ENCODE assay signal across 11 cellular contexts in genomic region chr9:114394523-114395193, GRCh38. TPM values are rescaled to one million over a fixed set of nuclear protein-coding genes. Genes with fewer than 3 reads are reported as not detected.
DNase-seq lines count a peak whose midpoint lies in the region; ATAC-seq, FAIRE-seq and TF ChIP-seq lines count a peak whose summit lies in the region.
"Had no signal": no experiment of that assay in that cellular context is flagged by ENCODE, and none has a peak within 500 bp of the region (broad histone marks: within the 10 kb centered on the region; RNA-seq: fewer than 3 reads in every experiment).

No MANE protein-coding gene starts in this region.

- H3K4me1 Mint-ChIP-seq in CD8-positive, alpha-beta T cell (ENCODE audit: low read depth), result peaks cover 77% of the 10 kb centered on the region

- H3K9me3 ChIP-seq in CD8-positive, alpha-beta T cell (ENCODE audit: low read length), result no peaks in the 10 kb centered on the region
- no peaks in the 10 kb centered on the region for H3K9me3 ChIP-seq in OCI-LY7 (ENCODE audit: low read length)
- no peaks in the 10 kb centered on the region for H3K9me3 ChIP-seq in duodenal mucosa (ENCODE audit: control insufficient read depth in 1 of 2, low read length in 2 of 2)
- H3K9me3 ChIP-seq in sigmoid colon, result no peaks in the 10 kb centered on the region

- CTCF ChIA-PET in CD8-positive, alpha-beta T cell (lab: Charles Lee), result interaction anchor here (0.5 to 6.0 kb wide), 9 partner anchors 9 to 259 kb away, joined by 3 to 35 read pairs (median 5); partner anchors contain the start of gene AKNA
- CTCF ChIA-PET in OCI-LY7 (lab: Charles Lee; ENCODE audit: unreplicated experiment), result interaction anchor here (1.9 kb wide), 1 partner anchor 9 kb away, joined by 8 read pairs; no protein-coding TSS in a partner anchor

- no peak overlapping the region for H2AFZ ChIP-seq in OCI-LY7 (ENCODE audit: low read length)

- peak overlapping the region; percentile 89 for H3K4me2 ChIP-seq in OCI-LY7 (ENCODE audit: low read length)

- peak overlapping the region; percentile 27 for H3K27ac ChIP-seq in CD8-positive, alpha-beta T cell (ENCODE audit: low read depth, low read length)
- peak overlapping the region; percentile 97 for H3K27ac ChIP-seq in OCI-LY7 (ENCODE audit: low read depth, low read length, poor library complexity, severe bottlenecking)
- no peak overlapping the region for H3K27ac ChIP-seq in duodenal mucosa (ENCODE audit: low read depth, low read length)
- H3K27ac ChIP-seq in sigmoid colon, result peak overlapping the region; percentile 48 to 85 (median 70)

- TF ChIP-seq CTCF in CD8-positive, alpha-beta T cell (IDR thresholded peaks at IDR 0.05), result no peak
- TF ChIP-seq CTCF in OCI-LY7 (conservative IDR thresholded peaks at IDR 0.05; ENCODE audit: low read length) (no peak), sigmoid colon (IDR thresholded peaks at IDR 0.05) (no peak)

- no peak for TF ChIP-seq POLR2A in sigmoid colon (IDR thresholded peaks at IDR 0.05)

- no peak for TF ChIP-seq EP300 in sigmoid colon (IDR thresholded peaks at IDR 0.05)

- H3K4me3 ChIP-seq in CD8-positive, alpha-beta T cell (ENCODE audit: low read depth, low read length), result peak overlapping the region; percentile 16
- H3K4me3 ChIP-seq in OCI-LY7 (ENCODE audit: low read depth, low read length, poor library complexity, severe bottlenecking) (peak overlapping the region; percentile 76), duodenal mucosa (ENCODE audit: low read depth in 1 of 2, low read length in 2 of 2) (no peak overlapping the region), sigmoid colon (no peak overlapping the region)
- H3K4me3 ChIP-seq: cardiac muscle cell had no signal

- H3K4me3 Mint-ChIP-seq in CD8-positive, alpha-beta T cell, result peak overlapping the region; percentile 98

- FAIRE-seq in frontal cortex (lab: Jason Lieb, UNC), result no peak

- peak overlapping the region; percentile 16 to 20 for H3K9ac ChIP-seq in duodenal mucosa (ENCODE audit: low read depth in 1 of 2, low read length in 2 of 2)

- H3K79me2 ChIP-seq in OCI-LY7 (ENCODE audit: insufficient read depth, low read depth, low read length), result peaks cover 72% of the 10 kb centered on the region

- no peaks in the 10 kb centered on the region for H3K27me3 Mint-ChIP-seq in CD8-positive, alpha-beta T cell (ENCODE audit: low read depth)

- no peaks in the 10 kb centered on the region for H3K9me2 ChIP-seq in OCI-LY7 (ENCODE audit: insufficient read depth, low read length)

- H3K27ac Mint-ChIP-seq in CD8-positive, alpha-beta T cell, result peak overlapping the region; percentile 97

- no TSS peak for BruUV-seq in OCI-LY7 (replicated peaks; lab: Mats Ljungman, UMichigan)

- WGBS in sigmoid colon, 2 donors, result 45 to 52% methylated on average over 6 of the region's 6 CpGs

- no peak for ATAC-seq in CD8-positive, alpha-beta T cell

- no peak for DNase-seq in CD8-positive, alpha-beta T cell
- no peak for DNase-seq in OCI-LY7 (ENCODE audit: low spot score)
- DNase-seq in sigmoid colon, result no peak
- DNase-seq in frontal cortex (ENCODE audit: low spot score in 2 of 2), result no peak
- DNase-seq in NCI-H1417 (lab: John Stamatoyannopoulos, UW), result no peak
- no peak for DNase-seq in AG08395 (ENCODE audit: low spot score)
- no peak for DNase-seq in dedifferentiated amniotic fluid mesenchymal stem cell (ENCODE audit: extremely low spot score)
- DNase-seq: NCI-H2029 treated with DMSO at 0.1 percent for 48 hours; stimulated activated CD4-positive, alpha-beta T cell treated with anti-CD3 and anti-CD28 coated beads, Interleukin-2, amount 100 ng/mL, for 48 hours had no signal

- POLR2A ChIA-PET in CD8-positive, alpha-beta T cell (lab: Charles Lee), result interaction anchor here (1.1 to 4.7 kb wide), 6 partner anchors 8 to 193 kb away, joined by 3 to 65 read pairs (median 7); partner anchors contain the start of genes AKNA and ATP6V1G1
- POLR2A ChIA-PET in OCI-LY7 (lab: Charles Lee), result interaction anchor here (0.7 to 4.1 kb wide), 6 partner anchors 9 to 530 kb away, joined by 3 to 40 read pairs (median 4); partner anchors contain the start of gene AKNA

- H3K36me3 Mint-ChIP-seq in CD8-positive, alpha-beta T cell, result peaks cover 34% of the 10 kb centered on the region

- no peaks in the 10 kb centered on the region for H3K9me3 Mint-ChIP-seq in CD8-positive, alpha-beta T cell

- no peaks in the 10 kb centered on the region for H3K36me3 ChIP-seq in CD8-positive, alpha-beta T cell (ENCODE audit: insufficient read depth, low read length)
- H3K36me3 ChIP-seq in OCI-LY7 (ENCODE audit: insufficient read depth, low read length), result peaks cover 43% of the 10 kb centered on the region; the same call in 1 of the 2 replicates
- H3K36me3 ChIP-seq in duodenal mucosa (ENCODE audit: control insufficient read depth in 1 of 2, insufficient read depth in 2 of 2, low read length in 2 of 2), result no peaks in the 10 kb centered on the region
- no peaks in the 10 kb centered on the region for H3K36me3 ChIP-seq in sigmoid colon
- H3K36me3 ChIP-seq: cardiac muscle cell had no signal

- no peaks in the 10 kb centered on the region for H3K27me3 ChIP-seq in CD8-positive, alpha-beta T cell (ENCODE audit: insufficient read depth, low read length)
- H3K27me3 ChIP-seq in duodenal mucosa (ENCODE audit: control insufficient read depth in 1 of 2, insufficient read depth in 2 of 2, low read length in 2 of 2) (no peaks in the 10 kb centered on the region), sigmoid colon (no peaks in the 10 kb centered on the region)
- H3K27me3 ChIP-seq: cardiac muscle cell had no signal

- no peaks in the 10 kb centered on the region for H4K20me1 ChIP-seq in OCI-LY7 (ENCODE audit: insufficient read depth, low read length)

- intact Hi-C loops in CD8-positive, alpha-beta T cell (cut with DNase I, micrococcal nuclease), result loop anchor here (1.0 to 5.0 kb wide), 4 partner anchors 39 to 538 kb away; partner anchors contain the start of genes ATP6V1G1 (in 1 of the 2) and TNFSF8 (in 1 of the 2)
- intact Hi-C loops in OCI-LY7 (cut with micrococcal nuclease; ENCODE audit: unreplicated experiment), result loop anchor here (5.0 kb wide), 1 partner anchor 213 kb away; no protein-coding TSS in a partner anchor
- intact Hi-C loops in sigmoid colon (cut with DNase I), result loop anchor here (5.0 kb wide), 1 partner anchor 193 kb away; the partner anchor contains the start of gene ATP6V1G1

- H3K4me1 ChIP-seq in CD8-positive, alpha-beta T cell (ENCODE audit: insufficient read depth, low read length), result peaks cover 76% of the 10 kb centered on the region
- H3K4me1 ChIP-seq in OCI-LY7 (ENCODE audit: insufficient read depth, low read length, poor library complexity, severe bottlenecking), result peaks cover 82% of the 10 kb centered on the region
- peaks cover 47 to 53% of the 10 kb centered on the region in 2 donors for H3K4me1 ChIP-seq in duodenal mucosa (ENCODE audit: control insufficient read depth in 1 of 2, insufficient read depth in 2 of 2, low read length in 2 of 2)
- peaks cover 0 to 42% (median 35%) of the 10 kb centered on the region in 4 donors for H3K4me1 ChIP-seq in sigmoid colon

RNA-seq across cellular contexts. Expression of gene AKNA, which starts 6.9 kb away (rescaled TPM):
- 100 to 1,000 TPM; 249 to 269 TPM for total RNA-seq in CD8-positive, alpha-beta T cell
- 53.8 and 61.4 TPM in 2 replicates for total RNA-seq in OCI-LY7 (2014; rRNA removed; shearing (Covaris generic))
- total RNA-seq in OCI-LY7 (2022), result 187 and 203 TPM in 2 replicates
- 10 to 100 TPM; 13.6 to 18.6 (median 17.7) TPM for total RNA-seq in sigmoid colon
- polyA plus RNA-seq in sigmoid colon, result 10 to 100 TPM in 2 of 3 donors, 1 to 10 TPM in 1; 9.9 to 81.6 (median 10.2) TPM
- 3.3 TPM for total RNA-seq in frontal cortex

Comparison
In these comparisons a context has a peak if more than half of its experiments do, and no peak if none do; other contexts are left out.
1. H3K4me3 ChIP-seq: peak in CD8-positive, alpha-beta T cell (single experiment) and OCI-LY7 (single experiment); none in duodenal mucosa (0 of 2) and sigmoid colon (0 of 4).